ENCODE assay signal across 1 cellular context in the genomic region with DNA sequence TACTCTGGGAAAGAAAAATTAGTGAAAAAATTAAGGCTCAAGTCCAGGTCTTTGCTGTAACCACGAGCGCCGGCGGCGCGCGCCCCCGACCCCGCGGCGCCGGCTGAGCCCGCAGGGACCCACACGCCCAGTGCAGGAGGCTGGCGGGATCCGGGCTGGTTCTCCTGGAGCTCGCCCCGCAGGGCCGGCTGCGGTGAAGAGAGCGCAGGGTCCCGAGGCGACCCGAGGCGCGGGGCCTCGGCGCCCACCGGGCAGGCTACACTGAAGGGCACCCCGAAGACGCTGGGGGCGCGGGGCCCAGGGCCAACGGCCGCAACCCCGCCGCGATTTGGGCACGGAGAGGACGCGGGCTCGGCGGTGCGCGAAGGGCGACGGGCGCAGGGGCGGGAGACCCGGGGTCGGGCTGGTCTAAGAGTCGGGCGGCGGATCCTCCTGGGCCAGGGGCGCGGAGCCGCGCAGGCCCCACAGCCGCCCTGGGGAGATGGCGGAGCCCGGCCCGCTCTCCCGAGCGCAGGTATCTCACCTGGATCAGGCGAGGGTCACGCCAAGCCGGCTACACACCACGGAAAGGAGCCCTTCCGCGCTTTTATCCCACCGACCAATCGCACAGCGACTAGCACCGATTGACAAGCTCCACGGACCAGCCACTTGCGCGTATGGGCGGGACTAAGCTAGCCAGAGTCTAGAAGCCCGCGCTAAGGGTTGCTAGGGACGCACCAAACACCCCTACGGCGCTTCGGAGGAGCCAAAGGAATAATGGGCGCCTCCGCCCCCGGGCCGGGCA.
A peak's percentile ranks its signal among the peaks of the same experiment; 100 is the strongest.
TF ChIP-seq lines count a peak whose summit lies in the region.

A gene (minus strand): TSS at position 582 of the 784 bp plus-strand sequence. CDS start 6,440 bp downstream, outside the sequence.

TF ChIP-seq in HepG2, 621 proteins besides CTCF, POLR2A, EP300 and RAD21 (continued from another document and continues in another):
- TF ChIP-seq, protein P1, sequence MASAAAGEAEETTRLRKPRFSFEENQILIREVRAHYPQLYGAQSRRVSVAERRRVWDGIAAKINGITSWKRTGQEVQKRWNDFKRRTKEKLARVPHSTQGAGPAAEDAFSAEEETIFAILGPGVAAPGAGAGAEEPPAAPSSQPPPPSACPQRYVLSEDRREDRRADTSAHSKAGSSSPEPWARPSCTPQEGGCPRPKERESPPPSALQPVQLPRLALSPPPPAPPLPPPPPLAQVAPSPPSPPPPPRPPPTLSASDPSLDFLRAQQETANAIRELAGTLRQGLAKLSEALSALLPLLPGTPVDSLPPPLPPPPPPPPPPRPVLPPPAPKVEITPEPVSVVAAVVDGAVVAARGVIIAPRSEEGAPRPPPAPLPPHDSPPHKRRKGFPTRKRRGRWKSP (CRISPR knock-in tag; IDR thresholded peaks at IDR 0.05): peak; percentile 75
- 0 out of 2 replicates have a peak, but pooled peaks have one; percentile 23 for TF ChIP-seq RFX5 (IDR thresholded peaks at IDR 0.05; ENCODE audit: low read depth, low read length)
- no peak for TF ChIP-seq CREB1 (IDR thresholded peaks at IDR 0.05)
- TF ChIP-seq CREB1 (CRISPR knock-in tag; IDR thresholded peaks at IDR 0.05): no peak
- peak; percentile 77; the same call in 1 of the 2 replicates for TF ChIP-seq GPN1 (CRISPR knock-in tag; IDR thresholded peaks at IDR 0.05; ENCODE audit: borderline replicate concordance)
- no peak for TF ChIP-seq FOXP1 (IDR thresholded peaks at IDR 0.05)
- TF ChIP-seq FOXP1 (CRISPR knock-in tag; IDR thresholded peaks at IDR 0.05): no peak
- peak; percentile 78; the same call in 1 of the 2 replicates for TF ChIP-seq RFX1 (IDR thresholded peaks at IDR 0.05)
- peak; percentile 13; the same call in 1 of the 2 replicates for TF ChIP-seq CBFB (CRISPR knock-in tag; IDR thresholded peaks at IDR 0.05)
- no peak for TF ChIP-seq ATRX (CRISPR knock-in tag; IDR thresholded peaks at IDR 0.05; ENCODE audit: borderline replicate concordance)
- TF ChIP-seq ZNF124 (CRISPR knock-in tag; IDR thresholded peaks at IDR 0.05): 0 out of 2 replicates have a peak, but pooled peaks have one; percentile 10
- TF ChIP-seq, protein P2, sequence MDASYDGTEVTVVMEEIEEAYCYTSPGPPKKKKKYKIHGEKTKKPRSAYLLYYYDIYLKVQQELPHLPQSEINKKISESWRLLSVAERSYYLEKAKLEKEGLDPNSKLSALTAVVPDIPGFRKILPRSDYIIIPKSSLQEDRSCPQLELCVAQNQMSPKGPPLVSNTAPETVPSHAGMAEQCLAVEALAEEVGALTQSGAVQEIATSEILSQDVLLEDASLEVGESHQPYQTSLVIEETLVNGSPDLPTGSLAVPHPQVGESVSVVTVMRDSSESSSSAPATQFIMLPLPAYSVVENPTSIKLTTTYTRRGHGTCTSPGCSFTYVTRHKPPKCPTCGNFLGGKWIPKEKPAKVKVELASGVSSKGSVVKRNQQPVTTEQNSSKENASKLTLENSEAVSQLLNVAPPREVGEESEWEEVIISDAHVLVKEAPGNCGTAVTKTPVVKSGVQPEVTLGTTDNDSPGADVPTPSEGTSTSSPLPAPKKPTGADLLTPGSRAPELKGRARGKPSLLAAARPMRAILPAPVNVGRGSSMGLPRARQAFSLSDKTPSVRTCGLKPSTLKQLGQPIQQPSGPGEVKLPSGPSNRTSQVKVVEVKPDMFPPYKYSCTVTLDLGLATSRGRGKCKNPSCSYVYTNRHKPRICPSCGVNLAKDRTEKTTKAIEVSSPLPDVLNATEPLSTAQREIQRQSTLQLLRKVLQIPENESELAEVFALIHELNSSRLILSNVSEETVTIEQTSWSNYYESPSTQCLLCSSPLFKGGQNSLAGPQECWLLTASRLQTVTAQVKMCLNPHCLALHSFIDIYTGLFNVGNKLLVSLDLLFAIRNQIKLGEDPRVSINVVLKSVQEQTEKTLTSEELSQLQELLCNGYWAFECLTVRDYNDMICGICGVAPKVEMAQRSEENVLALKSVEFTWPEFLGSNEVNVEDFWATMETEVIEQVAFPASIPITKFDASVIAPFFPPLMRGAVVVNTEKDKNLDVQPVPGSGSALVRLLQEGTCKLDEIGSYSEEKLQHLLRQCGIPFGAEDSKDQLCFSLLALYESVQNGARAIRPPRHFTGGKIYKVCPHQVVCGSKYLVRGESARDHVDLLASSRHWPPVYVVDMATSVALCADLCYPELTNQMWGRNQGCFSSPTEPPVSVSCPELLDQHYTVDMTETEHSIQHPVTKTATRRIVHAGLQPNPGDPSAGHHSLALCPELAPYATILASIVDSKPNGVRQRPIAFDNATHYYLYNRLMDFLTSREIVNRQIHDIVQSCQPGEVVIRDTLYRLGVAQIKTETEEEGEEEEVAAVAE (CRISPR knock-in tag; IDR thresholded peaks at IDR 0.05; ENCODE audit: borderline replicate concordance): no peak
- TF ChIP-seq CBX2 (IDR thresholded peaks at IDR 0.05; ENCODE audit: low read depth, low read length): no peak
- no peak for TF ChIP-seq CBX2 (CRISPR knock-in tag; IDR thresholded peaks at IDR 0.05; ENCODE audit: low read depth)
- TF ChIP-seq ZNF432 (CRISPR knock-in tag; IDR thresholded peaks at IDR 0.05; ENCODE audit: borderline replicate concordance): no peak
- no peak for TF ChIP-seq CHD4 (IDR thresholded peaks at IDR 0.05; ENCODE audit: borderline replicate concordance, low read length)
- TF ChIP-seq, protein P3, sequence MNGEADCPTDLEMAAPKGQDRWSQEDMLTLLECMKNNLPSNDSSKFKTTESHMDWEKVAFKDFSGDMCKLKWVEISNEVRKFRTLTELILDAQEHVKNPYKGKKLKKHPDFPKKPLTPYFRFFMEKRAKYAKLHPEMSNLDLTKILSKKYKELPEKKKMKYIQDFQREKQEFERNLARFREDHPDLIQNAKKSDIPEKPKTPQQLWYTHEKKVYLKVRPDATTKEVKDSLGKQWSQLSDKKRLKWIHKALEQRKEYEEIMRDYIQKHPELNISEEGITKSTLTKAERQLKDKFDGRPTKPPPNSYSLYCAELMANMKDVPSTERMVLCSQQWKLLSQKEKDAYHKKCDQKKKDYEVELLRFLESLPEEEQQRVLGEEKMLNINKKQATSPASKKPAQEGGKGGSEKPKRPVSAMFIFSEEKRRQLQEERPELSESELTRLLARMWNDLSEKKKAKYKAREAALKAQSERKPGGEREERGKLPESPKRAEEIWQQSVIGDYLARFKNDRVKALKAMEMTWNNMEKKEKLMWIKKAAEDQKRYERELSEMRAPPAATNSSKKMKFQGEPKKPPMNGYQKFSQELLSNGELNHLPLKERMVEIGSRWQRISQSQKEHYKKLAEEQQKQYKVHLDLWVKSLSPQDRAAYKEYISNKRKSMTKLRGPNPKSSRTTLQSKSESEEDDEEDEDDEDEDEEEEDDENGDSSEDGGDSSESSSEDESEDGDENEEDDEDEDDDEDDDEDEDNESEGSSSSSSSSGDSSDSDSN (CRISPR knock-in tag; IDR thresholded peaks at IDR 0.05): peak; percentile 72; the same call in 1 of the 2 replicates
- TF ChIP-seq, protein P4, sequence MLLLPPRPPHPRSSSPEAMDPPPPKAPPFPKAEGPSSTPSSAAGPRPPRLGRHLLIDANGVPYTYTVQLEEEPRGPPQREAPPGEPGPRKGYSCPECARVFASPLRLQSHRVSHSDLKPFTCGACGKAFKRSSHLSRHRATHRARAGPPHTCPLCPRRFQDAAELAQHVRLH (CRISPR knock-in tag; IDR thresholded peaks at IDR 0.05; ENCODE audit: borderline replicate concordance, low read depth): no peak
- TF ChIP-seq RXRB (CRISPR knock-in tag; IDR thresholded peaks at IDR 0.05; ENCODE audit: borderline replicate concordance): no peak
- no peak for TF ChIP-seq TAF15 (IDR thresholded peaks at IDR 0.05; ENCODE audit: low read depth, low read length, poor library complexity, severe bottlenecking)
- no peak for TF ChIP-seq NONO (IDR thresholded peaks at IDR 0.05)
- TF ChIP-seq NONO (CRISPR knock-in tag; conservative IDR thresholded peaks at IDR 0.05): 0 out of 2 replicates have a peak, but pooled peaks have one; percentile 28
- peak; percentile 60 for TF ChIP-seq YEATS2 (CRISPR knock-in tag; IDR thresholded peaks at IDR 0.05; ENCODE audit: borderline replicate concordance)
- no peak for TF ChIP-seq SRSF9 (IDR thresholded peaks at IDR 0.05; ENCODE audit: borderline replicate concordance, insufficient read depth, low read depth, low read length, poor library complexity, severe bottlenecking)
- peak; percentile 56; the same call in 1 of the 2 replicates for TF ChIP-seq RBFOX2 (IDR thresholded peaks at IDR 0.05; ENCODE audit: low read depth, low read length)
- peak; percentile 94; the same call in 1 of the 2 replicates for TF ChIP-seq ZNF337 (CRISPR knock-in tag; IDR thresholded peaks at IDR 0.05; ENCODE audit: borderline replicate concordance, low read depth)
- TF ChIP-seq KAT2B (IDR thresholded peaks at IDR 0.05; ENCODE audit: borderline replicate concordance, low read depth, low read length): no peak
- TF ChIP-seq MTF1 (CRISPR knock-in tag; IDR thresholded peaks at IDR 0.05): 0 out of 2 replicates have a peak, but pooled peaks have one; percentile 50
- TF ChIP-seq ZMYM4 (CRISPR knock-in tag; IDR thresholded peaks at IDR 0.05): peak; percentile 30; the same call in 1 of the 2 replicates
- 0 out of 2 replicates have a peak, but pooled peaks have one; percentile 21 for TF ChIP-seq ZNF773 (CRISPR knock-in tag; IDR thresholded peaks at IDR 0.05; ENCODE audit: borderline replicate concordance)
- peak; percentile 80; the same call in 1 of the 2 replicates for TF ChIP-seq SAFB2 (CRISPR knock-in tag; IDR thresholded peaks at IDR 0.05; ENCODE audit: borderline replicate concordance, low read depth)
- 0 out of 2 replicates have a peak, but pooled peaks have one; percentile 59 for TF ChIP-seq MTF2 (CRISPR knock-in tag; IDR thresholded peaks at IDR 0.05; ENCODE audit: borderline replicate concordance)
- TF ChIP-seq, protein P5, sequence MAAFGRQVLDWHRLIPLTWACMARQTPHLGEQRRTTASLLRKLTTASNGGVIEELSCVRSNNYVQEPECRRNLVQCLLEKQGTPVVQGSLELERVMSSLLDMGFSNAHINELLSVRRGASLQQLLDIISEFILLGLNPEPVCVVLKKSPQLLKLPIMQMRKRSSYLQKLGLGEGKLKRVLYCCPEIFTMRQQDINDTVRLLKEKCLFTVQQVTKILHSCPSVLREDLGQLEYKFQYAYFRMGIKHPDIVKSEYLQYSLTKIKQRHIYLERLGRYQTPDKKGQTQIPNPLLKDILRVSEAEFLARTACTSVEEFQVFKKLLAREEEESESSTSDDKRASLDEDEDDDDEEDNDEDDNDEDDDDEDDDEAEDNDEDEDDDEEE (CRISPR knock-in tag; IDR thresholded peaks at IDR 0.05): no peak
- TF ChIP-seq, protein P6, sequence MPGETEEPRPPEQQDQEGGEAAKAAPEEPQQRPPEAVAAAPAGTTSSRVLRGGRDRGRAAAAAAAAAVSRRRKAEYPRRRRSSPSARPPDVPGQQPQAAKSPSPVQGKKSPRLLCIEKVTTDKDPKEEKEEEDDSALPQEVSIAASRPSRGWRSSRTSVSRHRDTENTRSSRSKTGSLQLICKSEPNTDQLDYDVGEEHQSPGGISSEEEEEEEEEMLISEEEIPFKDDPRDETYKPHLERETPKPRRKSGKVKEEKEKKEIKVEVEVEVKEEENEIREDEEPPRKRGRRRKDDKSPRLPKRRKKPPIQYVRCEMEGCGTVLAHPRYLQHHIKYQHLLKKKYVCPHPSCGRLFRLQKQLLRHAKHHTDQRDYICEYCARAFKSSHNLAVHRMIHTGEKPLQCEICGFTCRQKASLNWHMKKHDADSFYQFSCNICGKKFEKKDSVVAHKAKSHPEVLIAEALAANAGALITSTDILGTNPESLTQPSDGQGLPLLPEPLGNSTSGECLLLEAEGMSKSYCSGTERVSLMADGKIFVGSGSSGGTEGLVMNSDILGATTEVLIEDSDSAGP (CRISPR knock-in tag; IDR thresholded peaks at IDR 0.05; ENCODE audit: borderline replicate concordance): peak; percentile 74; the same call in 1 of the 2 replicates
- 0 out of 2 replicates have a peak, but pooled peaks have one; percentile 32 for TF ChIP-seq HOXA5 (CRISPR knock-in tag; IDR thresholded peaks at IDR 0.05)
- no peak for TF ChIP-seq FOXA1 (IDR thresholded peaks at IDR 0.05)
- TF ChIP-seq FOXA1 (CRISPR knock-in tag; IDR thresholded peaks at IDR 0.05): no peak
- peak; percentile 71 for TF ChIP-seq ZBTB38 (CRISPR knock-in tag; IDR thresholded peaks at IDR 0.05)
- TF ChIP-seq ZNF350 (CRISPR knock-in tag; IDR thresholded peaks at IDR 0.05; ENCODE audit: borderline replicate concordance, low read depth): no peak
- TF ChIP-seq, protein P7, sequence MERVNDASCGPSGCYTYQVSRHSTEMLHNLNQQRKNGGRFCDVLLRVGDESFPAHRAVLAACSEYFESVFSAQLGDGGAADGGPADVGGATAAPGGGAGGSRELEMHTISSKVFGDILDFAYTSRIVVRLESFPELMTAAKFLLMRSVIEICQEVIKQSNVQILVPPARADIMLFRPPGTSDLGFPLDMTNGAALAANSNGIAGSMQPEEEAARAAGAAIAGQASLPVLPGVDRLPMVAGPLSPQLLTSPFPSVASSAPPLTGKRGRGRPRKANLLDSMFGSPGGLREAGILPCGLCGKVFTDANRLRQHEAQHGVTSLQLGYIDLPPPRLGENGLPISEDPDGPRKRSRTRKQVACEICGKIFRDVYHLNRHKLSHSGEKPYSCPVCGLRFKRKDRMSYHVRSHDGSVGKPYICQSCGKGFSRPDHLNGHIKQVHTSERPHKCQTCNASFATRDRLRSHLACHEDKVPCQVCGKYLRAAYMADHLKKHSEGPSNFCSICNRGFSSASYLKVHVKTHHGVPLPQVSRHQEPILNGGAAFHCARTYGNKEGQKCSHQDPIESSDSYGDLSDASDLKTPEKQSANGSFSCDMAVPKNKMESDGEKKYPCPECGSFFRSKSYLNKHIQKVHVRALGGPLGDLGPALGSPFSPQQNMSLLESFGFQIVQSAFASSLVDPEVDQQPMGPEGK (CRISPR knock-in tag; IDR thresholded peaks at IDR 0.05): 0 out of 2 replicates have a peak, but pooled peaks have one; percentile 9
- no peak for TF ChIP-seq RAD51 (IDR thresholded peaks at IDR 0.05; ENCODE audit: borderline replicate concordance)
- no peak for TF ChIP-seq REL (CRISPR knock-in tag; conservative IDR thresholded peaks at IDR 0.05)
- 0 out of 2 replicates have a peak, but pooled peaks have one; percentile 28 for TF ChIP-seq ZNF256 (CRISPR knock-in tag; conservative IDR thresholded peaks at IDR 0.05)
- TF ChIP-seq MIER2 (CRISPR knock-in tag; IDR thresholded peaks at IDR 0.05): no peak
- peak; percentile 59; the same call in 1 of the 2 replicates for TF ChIP-seq ZNF253 (CRISPR knock-in tag; IDR thresholded peaks at IDR 0.05; ENCODE audit: borderline replicate concordance)
- TF ChIP-seq PTBP1 (IDR thresholded peaks at IDR 0.05; ENCODE audit: low read depth, low read length, poor library complexity, severe bottlenecking): no peak
- TF ChIP-seq ZNF766 (CRISPR knock-in tag; IDR thresholded peaks at IDR 0.05; ENCODE audit: borderline replicate concordance): 0 out of 2 replicates have a peak, but pooled peaks have one; percentile 53
- TF ChIP-seq PAX8 (CRISPR knock-in tag; IDR thresholded peaks at IDR 0.05; ENCODE audit: borderline replicate concordance): no peak
- TF ChIP-seq ZMYM3 (CRISPR knock-in tag; IDR thresholded peaks at IDR 0.05): no peak
- TF ChIP-seq ZNF558 (CRISPR knock-in tag; IDR thresholded peaks at IDR 0.05; ENCODE audit: borderline replicate concordance): no peak; the same call in 1 of the 2 replicates
- TF ChIP-seq ZFX (CRISPR knock-in tag; IDR thresholded peaks at IDR 0.05; ENCODE audit: low read depth): peak; percentile 34
- TF ChIP-seq KLF12 (CRISPR knock-in tag; IDR thresholded peaks at IDR 0.05; ENCODE audit: borderline replicate concordance): peak; percentile 76
